Comparison of ENCODE assay signal across 1 cellular context in genomic region chr4:19657856-19658255, GRCh38.
TF ChIP-seq lines count a peak whose summit lies in the region.

No MANE protein-coding gene starts in this region.

TF ChIP-seq in GM23338, 12 proteins besides CTCF, POLR2A, EP300 and RAD21 (continued from another document):
- TF ChIP-seq ZNF462 (CRISPR knock-in tag; IDR thresholded peaks at IDR 0.05) (no peak), ZNF331 (CRISPR knock-in tag; IDR thresholded peaks at IDR 0.05; ENCODE audit: low read depth) (no peak), ETS1 (IDR thresholded peaks at IDR 0.05) (no peak), ZNF114 (CRISPR knock-in tag; IDR thresholded peaks at IDR 0.05) (no peak), CREB1 (CRISPR knock-in tag; IDR thresholded peaks at IDR 0.05; ENCODE audit: low read depth) (no peak)
